ENCODE assay signal across 7 cellular contexts in the genomic region with DNA sequence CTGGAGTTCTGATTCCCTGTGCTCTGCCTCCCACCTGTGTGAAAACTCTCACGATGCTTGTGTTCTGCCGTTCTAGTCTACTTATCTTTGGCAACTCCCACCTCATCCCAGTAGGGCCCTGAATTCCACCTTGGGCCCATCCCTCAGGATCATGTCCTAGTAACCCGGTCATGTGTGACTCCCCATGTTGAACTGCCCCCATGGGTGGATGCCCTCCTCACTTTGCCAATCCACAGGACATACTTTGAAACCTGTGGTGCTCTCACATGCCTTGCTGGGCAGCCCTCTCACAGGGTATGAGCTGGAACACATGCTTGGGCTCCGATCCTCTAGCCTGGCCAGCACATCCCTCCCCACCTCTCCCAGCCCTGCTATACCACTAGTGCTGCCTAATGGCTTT.
"Had no signal": no experiment of that assay in that cellular context is flagged by ENCODE, and none has a peak within 500 bp of the region (broad histone marks: within the 10 kb centered on the region; RNA-seq: fewer than 3 reads in every experiment).

No MANE protein-coding gene starts in this region.

- H3K4me3 Mint-ChIP-seq: GM23338, H9 had no signal

- FAIRE-seq: H1, H54, HTR-8/SVneo had no signal

- ATAC-seq: GM23338 had no signal

- H3K4me2 ChIP-seq: GM23338 had no signal

- DNase-seq: H9, HCEC 1CT, KG1 had no signal

- H2AFZ ChIP-seq: GM23338 had no signal

- H3K27ac Mint-ChIP-seq: GM23338, H9 had no signal

- H3K4me3 ChIP-seq: GM23338 had no signal
